8 cellular contexts compared by ENCODE assay signal in genomic region chr12:121005346-121005815, GRCh38. TPM values are rescaled to one million over a fixed set of nuclear protein-coding genes. Genes with fewer than 3 reads are reported as not detected.
DNase-seq lines count a peak whose midpoint lies in the region; ATAC-seq and TF ChIP-seq lines count a peak whose summit lies in the region.

No MANE protein-coding gene starts in this region.

- H3K4me3 ChIP-seq in DOHH2 (ENCODE audit: low read length) (no peak overlapping the region), Karpas-422 (ENCODE audit: low read length) (no peak overlapping the region), ovary (no peak overlapping the region)
- no peak overlapping the region for H3K4me3 ChIP-seq in naive thymus-derived CD4-positive, alpha-beta T cell (ENCODE audit: low read length)

- no peak overlapping the region for H2AFZ ChIP-seq in Karpas-422 (ENCODE audit: low read length)

- H3K9me3 ChIP-seq in DOHH2 (ENCODE audit: control insufficient read depth, insufficient read depth, low read length) (no peaks in the 10 kb centered on the region), Karpas-422 (ENCODE audit: low read length) (no peaks in the 10 kb centered on the region), ovary (no peaks in the 10 kb centered on the region)
- H3K9me3 ChIP-seq in naive thymus-derived CD4-positive, alpha-beta T cell (ENCODE audit: control insufficient read depth in 2 of 3, low read length in 3 of 3): no peaks in the 10 kb centered on the region

- H3K27me3 Mint-ChIP-seq in naive thymus-derived CD4-positive, alpha-beta T cell: no peaks in the 10 kb centered on the region

- peaks cover 53% of the 10 kb centered on the region for H3K36me3 ChIP-seq in DOHH2 (ENCODE audit: control insufficient read depth, low read length)
- H3K36me3 ChIP-seq in Karpas-422 (ENCODE audit: insufficient read depth, low read length): peaks cover 23% of the 10 kb centered on the region; the same call in 1 of the 2 replicates
- H3K36me3 ChIP-seq in naive thymus-derived CD4-positive, alpha-beta T cell (ENCODE audit: control insufficient read depth in 2 of 3, insufficient read depth in 3 of 3, low read length in 3 of 3): peaks cover 4 to 84% (median 6%) of the 10 kb centered on the region in 3 experiments
- H3K36me3 ChIP-seq in ovary: no peaks in the 10 kb centered on the region

- H3K79me2 ChIP-seq in DOHH2 (ENCODE audit: control insufficient read depth, low read length) (no peaks in the 10 kb centered on the region), Karpas-422 (ENCODE audit: low read length) (no peaks in the 10 kb centered on the region)

- H3K4me3 Mint-ChIP-seq in naive thymus-derived CD4-positive, alpha-beta T cell: no peak overlapping the region

- POLR2A ChIA-PET in naive thymus-derived CD4-positive, alpha-beta T cell (lab: Charles Lee): no interaction called here

- ATAC-seq in naive thymus-derived CD4-positive, alpha-beta T cell: peak; percentile 54
- ATAC-seq in HG03159 (IDR thresholded peaks at IDR 0.05; ENCODE audit: unreplicated experiment) (no peak), HG02938 (IDR thresholded peaks at IDR 0.05; ENCODE audit: unreplicated experiment) (no peak)

- H3K9me3 Mint-ChIP-seq in naive thymus-derived CD4-positive, alpha-beta T cell: no peaks in the 10 kb centered on the region

- CTCF ChIA-PET in naive thymus-derived CD4-positive, alpha-beta T cell (lab: Charles Lee): interaction anchor here (1.0 kb wide), 1 partner anchor 54 kb away, joined by 3 read pairs; no protein-coding TSS in a partner anchor

- WGBS in ovary, 3 donors: 62 to 69% (median 64%) methylated on average over 9 of the region's 9 CpGs

- no peak overlapping the region for H3K27ac ChIP-seq in DOHH2 (ENCODE audit: low read depth, low read length)
- no peak overlapping the region for H3K27ac ChIP-seq in Karpas-422 (ENCODE audit: low read length)
- no peak overlapping the region for H3K27ac ChIP-seq in naive thymus-derived CD4-positive, alpha-beta T cell (ENCODE audit: low read depth, low read length)
- no peak overlapping the region for H3K27ac ChIP-seq in ovary

- no peak overlapping the region for H3K9ac ChIP-seq in Karpas-422 (ENCODE audit: low read length)

- no peak for TF ChIP-seq POLR2A in ovary (IDR thresholded peaks at IDR 0.05)

- H3K36me3 Mint-ChIP-seq in naive thymus-derived CD4-positive, alpha-beta T cell: peaks cover 0 to 45% (median 12%) of the 10 kb centered on the region in 5 donors

- TF ChIP-seq EP300 in ovary (IDR thresholded peaks at IDR 0.05): no peak

- H3K27ac Mint-ChIP-seq in naive thymus-derived CD4-positive, alpha-beta T cell: peak overlapping the region in 3 of 9 donors; percentile 8 to 65 (median 30)

- H3K27me3 ChIP-seq in DOHH2 (ENCODE audit: control insufficient read depth, low read length): no peaks in the 10 kb centered on the region
- H3K27me3 ChIP-seq in Karpas-422 (ENCODE audit: low read length): no peaks in the 10 kb centered on the region
- no peaks in the 10 kb centered on the region for H3K27me3 ChIP-seq in naive thymus-derived CD4-positive, alpha-beta T cell (ENCODE audit: control insufficient read depth in 2 of 2, insufficient read depth in 2 of 2, low read length in 2 of 2)
- no peaks in the 10 kb centered on the region for H3K27me3 ChIP-seq in ovary

- peak; percentile 80 for DNase-seq in Karpas-422
- peak; percentile 30 for DNase-seq in T-helper 9 cell
- DNase-seq in central memory CD4-positive, alpha-beta T cell: peak; percentile 14
- DNase-seq in naive thymus-derived CD4-positive, alpha-beta T cell: peak in 6 of 9 donors; percentile 17 to 49 (median 19)
- DNase-seq in ovary: no peak

- H4K20me1 ChIP-seq in DOHH2 (ENCODE audit: control insufficient read depth, insufficient read depth, low read depth, low read length) (no peaks in the 10 kb centered on the region), Karpas-422 (ENCODE audit: insufficient read depth, low read depth, low read length) (no peaks in the 10 kb centered on the region)

- H3K4me1 Mint-ChIP-seq in naive thymus-derived CD4-positive, alpha-beta T cell: peaks cover 0 to 5% (median 0%) of the 10 kb centered on the region in 7 donors

- H3K4me1 ChIP-seq in DOHH2 (ENCODE audit: control insufficient read depth, low read length) (no peaks in the 10 kb centered on the region), Karpas-422 (ENCODE audit: low read length) (no peaks in the 10 kb centered on the region), ovary (ENCODE audit: insufficient read depth) (no peaks in the 10 kb centered on the region)
- H3K4me1 ChIP-seq in naive thymus-derived CD4-positive, alpha-beta T cell (ENCODE audit: control insufficient read depth in 2 of 2, insufficient read depth in 2 of 2, low read length in 2 of 2): no peaks in the 10 kb centered on the region

- H3K4me2 ChIP-seq in DOHH2 (ENCODE audit: low read length) (no peak overlapping the region), Karpas-422 (ENCODE audit: low read depth, low read length, poor library complexity, severe bottlenecking) (no peak overlapping the region)

- intact Hi-C loops in naive thymus-derived CD4-positive, alpha-beta T cell (cut with micrococcal nuclease): loop anchor here (1.0 to 2.0 kb wide), 3 partner anchors 91 to 105 kb away; no protein-coding TSS in a partner anchor
- intact Hi-C loops in ovary (cut with DNase I): no loop called here

- H3K9me2 ChIP-seq in DOHH2 (replicated peaks; ENCODE audit: control insufficient read depth, low read length): no peaks in the 10 kb centered on the region
- no peaks in the 10 kb centered on the region for H3K9me2 ChIP-seq in Karpas-422 (replicated peaks; ENCODE audit: insufficient read depth, low read length)

- H3F3A ChIP-seq in DOHH2 (ENCODE audit: control insufficient read depth, insufficient read depth): no peaks in the 10 kb centered on the region; the same call in 1 of the 2 replicates

- TF ChIP-seq CTCF in DOHH2 (IDR thresholded peaks at IDR 0.05; ENCODE audit: low read depth, low read length, poor library complexity, severe bottlenecking) (peak; percentile 68), ovary (IDR thresholded peaks at IDR 0.05) (no peak)

RNA-seq across cellular contexts. Expression of gene C12orf43, which starts 10.9 kb away (rescaled TPM):
- total RNA-seq in Karpas-422 (2014; rRNA removed; shearing (Covaris generic); ENCODE audit: low replicate concordance): 5.2 and 30.3 TPM in 2 replicates
- 10 to 100 TPM; 11.8 to 24.2 (median 17.5) TPM for total RNA-seq in naive thymus-derived CD4-positive, alpha-beta T cell
- polyA plus RNA-seq in naive thymus-derived CD4-positive, alpha-beta T cell: 10 to 100 TPM; 18.8 to 22.2 TPM
- 10 to 100 TPM; 10.6 to 22.9 (median 17.9) TPM for total RNA-seq in ovary
- 10 to 100 TPM; 14.8 to 16.4 TPM for polyA plus RNA-seq in ovary

RNA-seq across cellular contexts. Expression of gene HNF1A, which starts 27.0 kb away (rescaled TPM):
- total RNA-seq in Karpas-422 (2014; rRNA removed; shearing (Covaris generic); ENCODE audit: low replicate concordance): not detected in 2 replicates
- total RNA-seq in naive thymus-derived CD4-positive, alpha-beta T cell: not detected
- not detected for polyA plus RNA-seq in naive thymus-derived CD4-positive, alpha-beta T cell
- 1 to 10 TPM in 1 of 7 donors, under 1 TPM in 2, not detected in 4; 0.10 to 1.4 (median 0.12) TPM for total RNA-seq in ovary
- polyA plus RNA-seq in ovary: under 1 TPM in 1 of 2 donors, not detected in 1; 0.23 TPM

RNA-seq across cellular contexts. Expression of gene OASL, which starts 33.7 kb away (rescaled TPM):
- 0.69 and 1.4 TPM in 2 replicates for total RNA-seq in Karpas-422 (2014; rRNA removed; shearing (Covaris generic); ENCODE audit: low replicate concordance)
- 10 to 100 TPM in 2 of 5 experiments, 1 to 10 TPM in 3; 2.7 to 19.4 (median 4.3) TPM for total RNA-seq in naive thymus-derived CD4-positive, alpha-beta T cell
- 1 to 10 TPM; 1.2 to 2.8 TPM for polyA plus RNA-seq in naive thymus-derived CD4-positive, alpha-beta T cell
- total RNA-seq in ovary: under 1 TPM in 6 of 7 donors, not detected in 1; 0.12 to 0.61 (median 0.35) TPM
- polyA plus RNA-seq in ovary: 1 to 10 TPM in 1 of 2 donors, under 1 TPM in 1; 0.42 to 2.8 TPM

Comparison
In these comparisons a context has a peak if more than half of its experiments do, and no peak if none do; other contexts are left out.
1. DNase-seq: peak in Karpas-422 (single experiment), T-helper 9 cell (single experiment), central memory CD4-positive, alpha-beta T cell (single experiment) and naive thymus-derived CD4-positive, alpha-beta T cell (6 of 9); none in ovary (0 of 5).
2. intact Hi-C loops: an anchor here in naive thymus-derived CD4-positive, alpha-beta T cell (1.0 to 2.0 kb wide); none called in ovary.